In the genomic region with DNA sequence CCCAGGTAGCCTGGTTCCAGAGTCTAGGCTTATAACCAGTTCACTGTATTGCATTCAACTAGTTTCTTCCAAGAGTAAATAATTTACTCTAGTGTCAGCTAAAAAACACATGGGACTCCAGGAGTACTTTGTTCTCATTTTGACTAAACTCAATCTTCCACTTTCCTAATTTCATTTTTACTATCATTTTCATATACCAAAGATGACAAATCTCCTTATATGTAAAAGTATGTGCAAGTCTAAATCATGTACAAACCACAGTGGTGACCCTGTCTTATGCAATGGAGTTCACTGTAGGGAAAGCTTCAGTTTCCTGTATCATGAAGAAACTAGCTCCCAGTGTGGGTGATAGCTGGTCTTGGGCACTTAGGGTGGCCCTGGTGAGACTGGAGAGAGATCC, we compare ENCODE assay signal across 13 cellular contexts.
DNase-seq lines count a peak whose midpoint lies in the region; ATAC-seq and TF ChIP-seq lines count a peak whose summit lies in the region.
"Had no signal": no experiment of that assay in that cellular context is flagged by ENCODE, and none has a peak within 500 bp of the region (broad histone marks: within the 10 kb centered on the region; RNA-seq: fewer than 3 reads in every experiment).

No MANE protein-coding gene starts in this region.

- H3K27ac Mint-ChIP-seq in activated naive CD4-positive, alpha-beta T cell treated with anti-CD3 and anti-CD28 coated beads, Interleukin-2, amount 50 U/mL, for 72 hours: no peak overlapping the region

- H3K9me3 Mint-ChIP-seq in activated naive CD4-positive, alpha-beta T cell treated with anti-CD3 and anti-CD28 coated beads, Interleukin-2, amount 50 U/mL, for 72 hours: peaks cover 0 to 5% of the 10 kb centered on the region in 2 donors

- ATAC-seq in activated naive CD4-positive, alpha-beta T cell treated with anti-CD3 and anti-CD28 coated beads, Interleukin-2, amount 50 U/mL, for 72 hours: peak; percentile 31 to 92
- ATAC-seq in GM21576 (IDR thresholded peaks at IDR 0.05; ENCODE audit: unreplicated experiment): peak; percentile 65
- ATAC-seq in HG03097 (IDR thresholded peaks at IDR 0.05; ENCODE audit: low FRiP score, unreplicated experiment): peak; percentile 94
- ATAC-seq: K562, Panc1 had no signal

- no peak for TF ChIP-seq CTCF in choroid plexus epithelial cell (conservative IDR thresholded peaks at IDR 0.05; ENCODE audit: low read depth, low read length)

- no peak overlapping the region for H3K4me3 ChIP-seq in choroid plexus epithelial cell (ENCODE audit: low read depth, low read length)
- H3K4me3 ChIP-seq: K562 had no signal

- DNase-seq in activated naive CD4-positive, alpha-beta T cell treated with anti-CD3 and anti-CD28 coated beads, Interleukin-2, amount 50 U/mL, for 72 hours (ENCODE audit: low spot score in 2 of 2): no peak
- DNase-seq in activated naive CD4-positive, alpha-beta T cell treated with Interleukin-2 at 50 U/mL for 16 hours: no peak
- peak; percentile 54 for DNase-seq in choroid plexus epithelial cell (ENCODE audit: low read depth)
- no peak for DNase-seq in NCI-H146 (lab: John Stamatoyannopoulos, UW)
- no peak for DNase-seq in AG08396 (ENCODE audit: low spot score)
- no peak for DNase-seq in COLO829 (ENCODE audit: low spot score)
- DNase-seq: ACHN; activated CD8-positive, alpha-beta memory T cell treated with anti-CD3 and anti-CD28 coated beads, Interleukin-2, amount 50 U/mL, for 4 hours; T1000 had no signal

- H3K36me3 Mint-ChIP-seq in activated naive CD4-positive, alpha-beta T cell treated with anti-CD3 and anti-CD28 coated beads, Interleukin-2, amount 50 U/mL, for 72 hours: peaks cover 0 to 7% of the 10 kb centered on the region in 2 donors
